Comparison of ENCODE assay signal across 8 cellular contexts in genomic region chr1:93844262-93845045, GRCh38. TPM values are rescaled to one million over a fixed set of nuclear protein-coding genes. Genes with fewer than 3 reads are reported as not detected.
A peak's percentile ranks its signal among the peaks of the same experiment; 100 is the strongest.
DNase-seq lines count a peak whose midpoint lies in the region; ATAC-seq and TF ChIP-seq lines count a peak whose summit lies in the region.

No MANE protein-coding gene starts in this region.

- no peak for TF ChIP-seq POLR2A in upper lobe of left lung (IDR thresholded peaks at IDR 0.05)

- peaks cover 18% of the 10 kb centered on the region for H3K4me1 Mint-ChIP-seq in central memory CD8-positive, alpha-beta T cell

- H3K27me3 Mint-ChIP-seq in central memory CD8-positive, alpha-beta T cell: peaks cover 9% of the 10 kb centered on the region

- peaks cover 33% of the 10 kb centered on the region for H3K36me3 Mint-ChIP-seq in central memory CD8-positive, alpha-beta T cell (ENCODE audit: insufficient read depth)

- H3K27me3 ChIP-seq in lower lobe of right lung (ENCODE audit: low read depth) (no peaks in the 10 kb centered on the region), upper lobe of left lung (no peaks in the 10 kb centered on the region)

- no peak for ATAC-seq in central memory CD8-positive, alpha-beta T cell (replicated peaks; ENCODE audit: extremely low read depth, poor library complexity, severe bottlenecking)
- ATAC-seq in lower lobe of right lung: no peak
- ATAC-seq in upper lobe of left lung (ENCODE audit: low FRiP score in 2 of 2): no peak
- ATAC-seq in GM21737 (IDR thresholded peaks at IDR 0.05; ENCODE audit: unreplicated experiment): no peak

- peaks cover 45% of the 10 kb centered on the region for H3K4me1 ChIP-seq in lower lobe of right lung
- H3K4me1 ChIP-seq in upper lobe of left lung: peaks cover 21 to 28% (median 26%) of the 10 kb centered on the region in 4 donors

- H3K9me3 Mint-ChIP-seq in central memory CD8-positive, alpha-beta T cell: peaks cover 5% of the 10 kb centered on the region

- intact Hi-C loops in lower lobe of right lung (cut with DNase I): no loop called here

- DNase-seq in AG20443 (ENCODE audit: low spot score) (peak; percentile 70), GM12864 (ENCODE audit: low read depth) (peak; percentile 39), NCI-H1694 (lab: John Stamatoyannopoulos, UW) (peak; percentile 77), SW480 (ENCODE audit: low spot score) (peak; percentile 76), lower lobe of right lung (no peak), upper lobe of left lung (peak in 1 of 2 donors; percentile 51)
- DNase-seq in central memory CD8-positive, alpha-beta T cell (ENCODE audit: low spot score in 2 of 2): peak in 1 of 2 donors; percentile 28

- H3K36me3 ChIP-seq in lower lobe of right lung: no peaks in the 10 kb centered on the region
- H3K36me3 ChIP-seq in upper lobe of left lung: no peaks in the 10 kb centered on the region

- TF ChIP-seq CTCF in GM12864 (IDR thresholded peaks at IDR 0.05; ENCODE audit: low read depth, low read length, missing control alignments) (peak; percentile 77), lower lobe of right lung (IDR thresholded peaks at IDR 0.05) (peak; percentile 74), upper lobe of left lung (IDR thresholded peaks at IDR 0.05) (peak; percentile 60 to 85 (median 70))

- no peak overlapping the region for H3K4me3 Mint-ChIP-seq in central memory CD8-positive, alpha-beta T cell

- H3K4me3 ChIP-seq in GM12864 (ENCODE audit: low read depth, low read length) (no peak overlapping the region), lower lobe of right lung (no peak overlapping the region), upper lobe of left lung (no peak overlapping the region)

- H3K9me3 ChIP-seq in lower lobe of right lung (no peaks in the 10 kb centered on the region), upper lobe of left lung (no peaks in the 10 kb centered on the region)

- peak in 1 of 4 donors; percentile 36 for TF ChIP-seq EP300 in upper lobe of left lung (IDR thresholded peaks at IDR 0.05)

- H3K27ac Mint-ChIP-seq in central memory CD8-positive, alpha-beta T cell (ENCODE audit: low read depth): peak overlapping the region; percentile 100

- 41 to 47% methylated on average over 8 of the region's 8 CpGs for WGBS in upper lobe of left lung, 2 donors

- H3K27ac ChIP-seq in lower lobe of right lung (peak overlapping the region; percentile 96), upper lobe of left lung (peak overlapping the region; percentile 2 to 97 (median 95))

RNA-seq across cellular contexts. Expression of gene DNTTIP2, which starts 34.6 kb away (rescaled TPM):
- total RNA-seq in lower lobe of right lung: 46.8 TPM
- 10 to 100 TPM; 14.4 to 43.7 (median 33.2) TPM for total RNA-seq in upper lobe of left lung
